19 cellular contexts compared by ENCODE assay signal in genomic region chr9:105676351-105676923, GRCh38. TPM values are rescaled to one million over a fixed set of nuclear protein-coding genes. Genes with fewer than 3 reads are reported as not detected.
"Had no signal": no experiment of that assay in that cellular context is flagged by ENCODE, and none has a peak within 500 bp of the region (broad histone marks: within the 10 kb centered on the region; RNA-seq: fewer than 3 reads in every experiment).

No MANE protein-coding gene starts in this region.

- DNase-seq: activated T-cell treated with anti-CD3 and anti-CD28 coated beads, Interleukin-2, amount 50 U/mL, for 24 hours; adrenal gland; central memory CD4-positive, alpha-beta T cell; dermis blood vessel endothelial cell; effector memory CD8-positive, alpha-beta T cell; heart right ventricle; islet precursor cell; left cardiac atrium; occipital lobe; posterior cingulate gyrus; right lobe of liver; transverse colon; uterus had no signal

- H3K4me3 ChIP-seq: adrenal gland, ascending aorta, heart right ventricle, right lobe of liver, skin epidermis, transverse colon, uterus had no signal

- H3K36me3 ChIP-seq: adrenal gland, ascending aorta, heart right ventricle, right lobe of liver, transverse colon, uterus had no signal

- H3K27me3 ChIP-seq: adrenal gland, ascending aorta, heart right ventricle, right lobe of liver, transverse colon, uterus had no signal

- H3K27ac ChIP-seq: adrenal gland, ascending aorta, heart right ventricle, right lobe of liver, skin epidermis, transverse colon, uterus had no signal

- H3K9me3 ChIP-seq: adrenal gland, ascending aorta, heart right ventricle, right lobe of liver, transverse colon, uterus had no signal

- H3K4me1 ChIP-seq: adrenal gland, ascending aorta, heart right ventricle, uterus had no signal

- FAIRE-seq: TTC549 had no signal

RNA-seq across cellular contexts. Expression of gene TAL2, which starts 14.2 kb away (rescaled TPM):
- total RNA-seq: activated T-helper 17 cell treated with anti-CD3 and anti-CD28 coated beads, Interleukin-2, amount 50 U/mL, for 72 hours; adrenal gland; ascending aorta; dermis blood vessel endothelial cell; heart right ventricle; mononuclear cell; T-helper 2 cell treated with Interferon-gamma antibody and Interleukin-4, amounts not matched to agents 100 ng/mL and 5 ng/mL, for 36 hours; transverse colon had no signal
